1 cellular context compared by ENCODE assay signal in the genomic region with DNA sequence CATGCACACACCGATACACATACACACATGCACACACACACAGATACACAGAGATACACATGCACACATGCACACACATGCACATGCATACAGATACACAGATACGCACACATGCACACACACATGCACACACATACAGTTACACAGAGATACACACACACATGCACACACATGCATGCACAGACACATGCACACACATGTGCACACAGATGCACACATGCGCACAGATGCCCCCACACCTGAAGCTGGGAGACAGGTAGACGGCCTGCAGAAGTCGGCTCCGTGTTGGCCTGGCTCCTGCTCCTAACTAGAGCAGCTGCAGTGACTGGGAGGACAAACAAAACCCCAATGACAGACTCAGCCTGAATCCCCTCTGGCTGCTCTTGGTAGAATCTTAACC.
A peak's percentile ranks its signal among the peaks of the same experiment; 100 is the strongest.
TF ChIP-seq lines count a peak whose summit lies in the region.

No MANE protein-coding gene starts in this region.

TF ChIP-seq in GM12878, 131 proteins besides CTCF, POLR2A, EP300 and RAD21:
- TF ChIP-seq BCL3 (IDR thresholded peaks at IDR 0.05; ENCODE audit: borderline replicate concordance, insufficient read depth, low read depth, low read length, poor library complexity, severe bottlenecking) (peak; percentile 53), FOXK2 (IDR thresholded peaks at IDR 0.05) (no peak), PBX3 (IDR thresholded peaks at IDR 0.05; ENCODE audit: insufficient replicate concordance, low read depth, low read length) (peak; percentile 14), NRF1 (conservative IDR thresholded peaks at IDR 0.05; ENCODE audit: low read depth, low read length) (no peak)
TF ChIP-seq in GM12878: peak in this region for 2.
